ENCODE assay signal across 8 cellular contexts in the genomic region with DNA sequence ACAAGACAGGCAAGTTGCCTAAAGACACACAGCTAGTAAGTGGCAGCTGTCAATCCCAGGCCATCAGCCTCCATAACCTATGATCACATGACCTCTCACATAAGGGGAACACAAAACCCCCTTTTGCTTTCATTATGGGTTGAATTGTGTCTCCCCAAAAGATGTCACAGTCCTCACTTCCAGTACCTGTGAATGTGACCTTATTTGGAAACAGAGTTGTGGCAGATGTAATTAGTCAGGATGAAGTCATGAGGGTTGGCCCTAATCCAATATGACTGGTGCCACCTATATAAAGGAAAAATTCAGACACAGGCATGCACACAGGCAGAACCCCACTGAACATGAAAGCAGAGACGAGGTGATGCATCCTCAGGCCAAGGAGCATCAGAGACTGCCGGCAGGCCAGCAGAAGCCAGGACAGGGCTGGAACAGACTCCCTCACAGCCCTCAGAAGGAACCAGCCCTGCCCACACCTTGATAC. TPM values are rescaled to one million over a fixed set of nuclear protein-coding genes. Genes with fewer than 3 reads are reported as not detected.
DNase-seq lines count a peak whose midpoint lies in the region; ATAC-seq and TF ChIP-seq lines count a peak whose summit lies in the region.

No MANE protein-coding gene starts in this region.

- peak overlapping the region; percentile 46 for H3K27ac Mint-ChIP-seq in activated B cell treated with CpG ODN at 0.5 μM for 24 hours
- H3K27ac Mint-ChIP-seq in stimulated activated naive CD8-positive, alpha-beta T cell treated with anti-CD3 and anti-CD28 coated beads, Interleukin-15, amount 100 ng/mL, for 72 hours, result peak overlapping the region; percentile 85 to 87

- no peaks in the 10 kb centered on the region for H3K9me3 Mint-ChIP-seq in activated B cell treated with CpG ODN at 0.5 μM for 24 hours
- H3K9me3 Mint-ChIP-seq in stimulated activated naive CD8-positive, alpha-beta T cell treated with anti-CD3 and anti-CD28 coated beads, Interleukin-15, amount 100 ng/mL, for 72 hours, result no peaks in the 10 kb centered on the region

- no peak for ATAC-seq in activated B cell treated with CpG ODN at 0.5 μM for 24 hours (ENCODE audit: low read depth)
- ATAC-seq in stimulated activated naive CD8-positive, alpha-beta T cell treated with anti-CD3 and anti-CD28 coated beads, Interleukin-15, amount 100 ng/mL, for 72 hours, result peak; percentile 82
- no peak for ATAC-seq in HG02763 (IDR thresholded peaks at IDR 0.05; ENCODE audit: unreplicated experiment)
- ATAC-seq in GM18858 (IDR thresholded peaks at IDR 0.05; ENCODE audit: unreplicated experiment), result no peak

- POLR2A ChIA-PET in activated B cell treated with CpG ODN at 0.5 μM for 24 hours (lab: Charles Lee), result interaction anchor here (0.7 to 1.3 kb wide), 5 partner anchors 25 to 161 kb away, joined by 3 to 9 read pairs (median 6); a partner anchor contains a TSS

- H3K4me3 Mint-ChIP-seq in activated B cell treated with CpG ODN at 0.5 μM for 24 hours, result no peak overlapping the region
- peak overlapping the region; percentile 77 to 80 for H3K4me3 Mint-ChIP-seq in stimulated activated naive CD8-positive, alpha-beta T cell treated with anti-CD3 and anti-CD28 coated beads, Interleukin-15, amount 100 ng/mL, for 72 hours

- no peaks in the 10 kb centered on the region for H3K27me3 Mint-ChIP-seq in activated B cell treated with CpG ODN at 0.5 μM for 24 hours
- no peaks in the 10 kb centered on the region for H3K27me3 Mint-ChIP-seq in stimulated activated naive CD8-positive, alpha-beta T cell treated with anti-CD3 and anti-CD28 coated beads, Interleukin-15, amount 100 ng/mL, for 72 hours

- TF ChIP-seq CTCF in activated B cell treated with CpG ODN at 0.5 μM for 24 hours (IDR thresholded peaks at IDR 0.05), result no peak

- peak overlapping the region; percentile 75 for H3K27ac ChIP-seq in epithelial cell of prostate

- intact Hi-C loops in activated B cell treated with CpG ODN at 0.5 μM for 24 hours (cut with micrococcal nuclease), result loop anchor here (1.0 to 2.0 kb wide), 8 partner anchors 9 to 161 kb away; a partner anchor contains a TSS

- H3K4me1 Mint-ChIP-seq in activated B cell treated with CpG ODN at 0.5 μM for 24 hours, result peaks cover 57% of the 10 kb centered on the region
- peaks cover 59% of the 10 kb centered on the region for H3K4me1 Mint-ChIP-seq in stimulated activated naive CD8-positive, alpha-beta T cell treated with anti-CD3 and anti-CD28 coated beads, Interleukin-15, amount 100 ng/mL, for 72 hours

- CTCF ChIA-PET in activated B cell treated with CpG ODN at 0.5 μM for 24 hours (lab: Charles Lee), result interaction anchor here (0.7 to 5.7 kb wide), 12 partner anchors 14 to 583 kb away, joined by 3 to 25 read pairs (median 4); a partner anchor contains a TSS

- peak; percentile 67 for DNase-seq in COR-L47 (lab: John Stamatoyannopoulos, UW)
- DNase-seq in HT1080 (ENCODE audit: low read depth), result peak; percentile 93
- no peak for DNase-seq in activated B cell treated with CpG ODN at 0.5 μM for 24 hours
- DNase-seq in epithelial cell of prostate (ENCODE audit: low read depth, low spot score), result peak; percentile 76
- DNase-seq in stimulated activated naive CD8-positive, alpha-beta T cell treated with anti-CD3 and anti-CD28 coated beads, Interleukin-15, amount 100 ng/mL, for 72 hours, result peak; percentile 43 to 60
- DNase-seq in KG1 (lab: John Stamatoyannopoulos, UW), result no peak

- H3K36me3 Mint-ChIP-seq in activated B cell treated with CpG ODN at 0.5 μM for 24 hours (ENCODE audit: low read depth), result peaks cover 16% of the 10 kb centered on the region

RNA-seq across cellular contexts. Expression of a gene that starts 33.6 kb away (rescaled TPM):
- total RNA-seq in HT1080 (2014; rRNA removed; shearing (Covaris generic)), result 4.7 and 6.6 TPM in 2 replicates
- 1.6 and 1.7 TPM in 2 replicates for polyA plus RNA-seq in HT1080 (2015; cell fraction: cytosol; rRNA removed)
- 1.5 and 1.9 TPM in 2 replicates for polyA plus RNA-seq in HT1080 (2015; cell fraction: nucleus; rRNA removed)
- total RNA-seq in activated B cell treated with CpG ODN at 0.5 μM for 24 hours, result 8.3 and 8.4 TPM in 2 replicates

Comparison
In these comparisons a context has a peak if more than half of its experiments do, and no peak if none do; other contexts are left out.
1. DNase-seq: peak in COR-L47 (single experiment), HT1080 (single experiment), epithelial cell of prostate (single experiment) and stimulated activated naive CD8-positive, alpha-beta T cell treated with anti-CD3 and anti-CD28 coated beads, Interleukin-15, amount 100 ng/mL, for 72 hours (2 of 2); none in activated B cell treated with CpG ODN at 0.5 μM for 24 hours (single experiment) and KG1 (single experiment).